In genomic region chr17:75160211-75160610, GRCh38 we compare ENCODE assay signal across 1 cellular context.
TF ChIP-seq lines count a peak whose summit lies in the region.

No MANE protein-coding gene starts in this region.

TF ChIP-seq in HCT116, 20 proteins besides CTCF, POLR2A, EP300 and RAD21:
- TF ChIP-seq SRF (IDR thresholded peaks at IDR 0.05; ENCODE audit: low read depth) (no peak), EGR1 (IDR thresholded peaks at IDR 0.05; ENCODE audit: low read depth) (no peak)
